In genomic region chr22:23951383-23951782, GRCh38 we compare ENCODE assay signal across 17 cellular contexts. TPM values are rescaled to one million over a fixed set of nuclear protein-coding genes. Genes with fewer than 3 reads are reported as not detected.
"Had no signal": no experiment of that assay in that cellular context is flagged by ENCODE, and none has a peak within 500 bp of the region (broad histone marks: within the 10 kb centered on the region; RNA-seq: fewer than 3 reads in every experiment).

No MANE protein-coding gene starts in this region.

RNA-seq across cellular contexts. Expression of gene GSTT2B, which starts 9.6 kb away (rescaled TPM):
- total RNA-seq: ascending aorta; T-helper 2 cell treated with Interferon-gamma antibody and Interleukin-4, amounts not matched to agents 100 ng/mL and 5 ng/mL, for 36 hours had no signal
- polyA plus RNA-seq: neural cell had no signal

RNA-seq across cellular contexts. Expression of gene DDTL, which starts 15.3 kb away (rescaled TPM):
- total RNA-seq: ascending aorta had no signal

RNA-seq across cellular contexts. Expression of gene GSTT2, which starts 28.6 kb away (rescaled TPM):
- total RNA-seq: ascending aorta, breast epithelium, colonic mucosa, mesenteric fat pad, occipital lobe, prostate gland, urinary bladder had no signal
- polyA plus RNA-seq: neural cell had no signal

RNA-seq across cellular contexts. Expression of gene GSTT4, which starts 53.9 kb away (rescaled TPM):
- total RNA-seq: activated naive CD4-positive, alpha-beta T cell treated with anti-CD3 and anti-CD28 coated beads, Interleukin-2, amount 50 U/mL, for 72 hours; ascending aorta; breast epithelium; colonic mucosa; gastrocnemius medialis; left cardiac atrium; lower leg skin; mesenteric fat pad; mucosa of gallbladder; occipital lobe; right atrium auricular region; T-helper 2 cell treated with Interferon-gamma antibody and Interleukin-4, amounts not matched to agents 100 ng/mL and 5 ng/mL, for 36 hours; thyroid gland; urinary bladder had no signal
- polyA plus RNA-seq: adipose tissue, neural cell, urinary bladder had no signal
